ENCODE assay signal across 1 cellular context in the genomic region with DNA sequence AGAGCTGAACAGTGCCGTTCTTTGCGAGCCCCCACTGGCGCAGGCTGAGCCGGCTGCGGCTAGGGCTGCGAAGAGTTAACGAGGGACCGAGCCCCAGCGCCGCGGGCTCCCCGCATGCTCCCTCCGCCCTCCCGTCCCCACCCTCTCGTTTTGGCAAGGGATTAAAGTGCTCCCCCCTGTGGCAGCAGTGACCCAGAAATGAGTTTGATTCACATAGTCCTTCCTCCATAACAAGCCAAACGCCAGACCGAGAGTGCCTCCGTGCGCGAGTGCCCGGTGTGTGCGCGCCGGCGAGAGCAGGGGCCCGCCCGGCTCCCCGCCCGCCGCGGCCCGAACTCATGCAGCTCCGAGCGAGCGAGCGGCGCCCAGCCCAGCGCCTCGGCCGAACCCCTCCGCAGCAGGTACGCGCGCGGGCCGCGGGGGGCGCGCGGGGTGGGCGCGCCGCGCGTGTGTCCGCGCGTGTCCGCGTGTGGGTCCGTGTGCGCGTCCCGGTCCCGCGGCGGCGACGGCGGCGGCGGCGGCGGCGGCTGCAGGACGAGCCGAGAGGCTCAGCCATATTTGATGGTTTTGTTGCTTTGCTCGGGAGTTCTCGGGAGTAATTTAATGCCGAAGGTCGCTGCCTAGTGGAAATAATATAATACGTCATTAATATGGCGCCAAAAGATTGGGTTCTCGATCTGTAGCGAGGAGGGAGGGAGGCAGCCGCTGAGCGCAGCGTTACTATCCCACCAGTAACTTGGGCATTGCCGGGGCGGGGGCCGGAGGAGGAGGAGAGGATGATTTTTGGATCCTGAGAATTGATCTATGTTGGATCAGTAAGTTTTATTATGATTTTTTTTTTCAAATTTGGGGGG.
TF ChIP-seq lines count a peak whose summit lies in the region.

A gene (plus strand): TSS at position 224 of the 854 bp plus-strand sequence. CDS start 22,059 bp downstream, outside the sequence.

TF ChIP-seq in HepG2, 621 proteins besides CTCF, POLR2A, EP300 and RAD21 (continued from another document):
- TF ChIP-seq, protein P1, sequence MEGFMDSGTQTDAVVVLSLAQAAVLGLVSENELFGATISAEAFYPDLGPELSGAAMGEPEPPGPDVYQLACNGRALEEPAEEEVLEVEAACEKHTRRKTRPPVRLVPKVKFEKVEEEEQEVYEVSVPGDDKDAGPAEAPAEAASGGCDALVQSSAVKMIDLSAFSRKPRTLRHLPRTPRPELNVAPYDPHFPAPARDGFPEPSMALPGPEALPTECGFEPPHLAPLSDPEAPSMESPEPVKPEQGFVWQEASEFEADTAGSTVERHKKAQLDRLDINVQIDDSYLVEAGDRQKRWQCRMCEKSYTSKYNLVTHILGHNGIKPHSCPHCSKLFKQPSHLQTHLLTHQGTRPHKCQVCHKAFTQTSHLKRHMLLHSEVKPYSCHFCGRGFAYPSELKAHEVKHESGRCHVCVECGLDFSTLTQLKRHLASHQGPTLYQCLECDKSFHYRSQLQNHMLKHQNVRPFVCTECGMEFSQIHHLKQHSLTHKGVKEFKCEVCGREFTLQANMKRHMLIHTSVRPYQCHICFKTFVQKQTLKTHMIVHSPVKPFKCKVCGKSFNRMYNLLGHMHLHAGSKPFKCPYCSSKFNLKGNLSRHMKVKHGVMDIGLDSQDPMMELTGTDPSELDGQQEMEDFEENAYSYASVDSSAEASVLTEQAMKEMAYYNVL (CRISPR knock-in tag; IDR thresholded peaks at IDR 0.05; ENCODE audit: borderline replicate concordance), result peak; percentile 40; the same call in 1 of the 2 replicates
- 0 out of 2 replicates have a peak, but pooled peaks have one; percentile 50 for TF ChIP-seq DNMT1 (CRISPR knock-in tag; IDR thresholded peaks at IDR 0.05)
- TF ChIP-seq ARID2 (CRISPR knock-in tag; IDR thresholded peaks at IDR 0.05; ENCODE audit: borderline replicate concordance), result 0 out of 2 replicates have a peak, but pooled peaks have one; percentile 55
- TF ChIP-seq, protein P2, sequence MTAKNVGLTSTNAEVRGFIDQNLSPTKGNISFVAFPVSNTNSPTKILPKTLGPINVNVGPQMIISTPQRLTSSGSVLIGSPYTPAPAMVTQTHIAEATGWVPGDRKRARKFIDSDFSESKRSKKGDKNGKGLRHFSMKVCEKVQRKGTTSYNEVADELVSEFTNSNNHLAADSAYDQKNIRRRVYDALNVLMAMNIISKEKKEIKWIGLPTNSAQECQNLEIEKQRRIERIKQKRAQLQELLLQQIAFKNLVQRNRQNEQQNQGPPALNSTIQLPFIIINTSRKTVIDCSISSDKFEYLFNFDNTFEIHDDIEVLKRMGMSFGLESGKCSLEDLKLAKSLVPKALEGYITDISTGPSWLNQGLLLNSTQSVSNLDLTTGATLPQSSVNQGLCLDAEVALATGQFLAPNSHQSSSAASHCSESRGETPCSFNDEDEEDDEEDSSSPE (CRISPR knock-in tag; IDR thresholded peaks at IDR 0.05), result peak; percentile 59
- 0 out of 2 replicates have a peak, but pooled peaks have one; percentile 38 for TF ChIP-seq GATAD2A (CRISPR knock-in tag; IDR thresholded peaks at IDR 0.05)
- TF ChIP-seq JUN (CRISPR knock-in tag; IDR thresholded peaks at IDR 0.05), result no peak
- TF ChIP-seq ZNF672 (CRISPR knock-in tag; IDR thresholded peaks at IDR 0.05), result 0 out of 2 replicates have a peak, but pooled peaks have one; percentile 38
- TF ChIP-seq, protein P3, sequence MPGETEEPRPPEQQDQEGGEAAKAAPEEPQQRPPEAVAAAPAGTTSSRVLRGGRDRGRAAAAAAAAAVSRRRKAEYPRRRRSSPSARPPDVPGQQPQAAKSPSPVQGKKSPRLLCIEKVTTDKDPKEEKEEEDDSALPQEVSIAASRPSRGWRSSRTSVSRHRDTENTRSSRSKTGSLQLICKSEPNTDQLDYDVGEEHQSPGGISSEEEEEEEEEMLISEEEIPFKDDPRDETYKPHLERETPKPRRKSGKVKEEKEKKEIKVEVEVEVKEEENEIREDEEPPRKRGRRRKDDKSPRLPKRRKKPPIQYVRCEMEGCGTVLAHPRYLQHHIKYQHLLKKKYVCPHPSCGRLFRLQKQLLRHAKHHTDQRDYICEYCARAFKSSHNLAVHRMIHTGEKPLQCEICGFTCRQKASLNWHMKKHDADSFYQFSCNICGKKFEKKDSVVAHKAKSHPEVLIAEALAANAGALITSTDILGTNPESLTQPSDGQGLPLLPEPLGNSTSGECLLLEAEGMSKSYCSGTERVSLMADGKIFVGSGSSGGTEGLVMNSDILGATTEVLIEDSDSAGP (CRISPR knock-in tag; IDR thresholded peaks at IDR 0.05; ENCODE audit: borderline replicate concordance), result peak; percentile 66
- TF ChIP-seq, protein P4, sequence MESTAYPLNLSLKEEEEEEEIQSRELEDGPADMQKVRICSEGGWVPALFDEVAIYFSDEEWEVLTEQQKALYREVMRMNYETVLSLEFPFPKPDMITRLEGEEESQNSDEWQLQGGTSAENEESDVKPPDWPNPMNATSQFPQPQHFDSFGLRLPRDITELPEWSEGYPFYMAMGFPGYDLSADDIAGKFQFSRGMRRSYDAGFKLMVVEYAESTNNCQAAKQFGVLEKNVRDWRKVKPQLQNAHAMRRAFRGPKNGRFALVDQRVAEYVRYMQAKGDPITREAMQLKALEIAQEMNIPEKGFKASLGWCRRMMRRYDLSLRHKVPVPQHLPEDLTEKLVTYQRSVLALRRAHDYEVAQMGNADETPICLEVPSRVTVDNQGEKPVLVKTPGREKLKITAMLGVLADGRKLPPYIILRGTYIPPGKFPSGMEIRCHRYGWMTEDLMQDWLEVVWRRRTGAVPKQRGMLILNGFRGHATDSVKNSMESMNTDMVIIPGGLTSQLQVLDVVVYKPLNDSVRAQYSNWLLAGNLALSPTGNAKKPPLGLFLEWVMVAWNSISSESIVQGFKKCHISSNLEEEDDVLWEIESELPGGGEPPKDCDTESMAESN (CRISPR knock-in tag; conservative IDR thresholded peaks at IDR 0.05), result peak; percentile 62
- TF ChIP-seq ZNF772 (CRISPR knock-in tag; IDR thresholded peaks at IDR 0.05), result no peak
- TF ChIP-seq, protein P5, sequence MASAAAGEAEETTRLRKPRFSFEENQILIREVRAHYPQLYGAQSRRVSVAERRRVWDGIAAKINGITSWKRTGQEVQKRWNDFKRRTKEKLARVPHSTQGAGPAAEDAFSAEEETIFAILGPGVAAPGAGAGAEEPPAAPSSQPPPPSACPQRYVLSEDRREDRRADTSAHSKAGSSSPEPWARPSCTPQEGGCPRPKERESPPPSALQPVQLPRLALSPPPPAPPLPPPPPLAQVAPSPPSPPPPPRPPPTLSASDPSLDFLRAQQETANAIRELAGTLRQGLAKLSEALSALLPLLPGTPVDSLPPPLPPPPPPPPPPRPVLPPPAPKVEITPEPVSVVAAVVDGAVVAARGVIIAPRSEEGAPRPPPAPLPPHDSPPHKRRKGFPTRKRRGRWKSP (CRISPR knock-in tag; IDR thresholded peaks at IDR 0.05), result 0 out of 2 replicates have a peak, but pooled peaks have one; percentile 34
